Comparison of ENCODE assay signal across 9 cellular contexts in the genomic region with DNA sequence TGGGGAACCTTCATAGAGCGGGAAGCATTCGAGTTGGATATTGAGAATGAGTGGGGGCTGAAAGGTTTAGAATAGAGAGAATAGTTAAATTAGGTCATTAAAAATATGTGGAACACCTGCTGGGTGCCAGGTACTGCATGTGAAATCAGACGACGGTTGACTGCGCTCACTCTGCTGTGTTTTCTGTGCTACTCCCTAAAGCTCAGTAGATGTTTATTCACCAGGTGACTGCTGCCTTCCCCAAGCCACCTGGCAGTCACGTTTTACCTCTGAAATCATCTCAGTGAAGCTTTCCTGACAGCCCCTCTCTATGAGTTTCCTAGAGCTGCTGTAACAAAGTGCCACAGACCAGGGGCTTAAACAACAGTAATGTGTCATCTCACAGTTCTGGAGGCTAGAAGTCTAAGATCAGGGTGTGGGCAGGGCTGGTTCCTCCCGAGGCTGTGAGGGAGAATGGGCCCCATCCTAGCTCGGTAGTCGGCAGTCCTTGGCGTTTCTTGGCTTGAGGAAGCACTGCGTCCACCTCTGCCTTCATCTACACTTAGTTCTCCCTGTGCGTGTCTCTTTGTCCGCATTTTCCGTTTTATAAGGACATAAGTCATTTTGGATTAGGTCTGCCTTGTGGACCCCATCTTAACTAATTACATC. TPM values are rescaled to one million over a fixed set of nuclear protein-coding genes. Genes with fewer than 3 reads are reported as not detected.
DNase-seq lines count a peak whose midpoint lies in the region; ATAC-seq and TF ChIP-seq lines count a peak whose summit lies in the region.
"Had no signal": no experiment of that assay in that cellular context is flagged by ENCODE, and none has a peak within 500 bp of the region (broad histone marks: within the 10 kb centered on the region; RNA-seq: fewer than 3 reads in every experiment).

No MANE protein-coding gene starts in this region.

- H3K27me3 ChIP-seq in IMR-90 (ENCODE audit: control insufficient read depth, insufficient read depth, low read length) (no peaks in the 10 kb centered on the region), mesendoderm (ENCODE audit: insufficient read depth, low read length, poor library complexity) (no peaks in the 10 kb centered on the region), suprapubic skin (no peaks in the 10 kb centered on the region)

- no peaks in the 10 kb centered on the region for H3K9me3 ChIP-seq in IMR-90 (ENCODE audit: control insufficient read depth, insufficient read depth, low read length)
- H3K9me3 ChIP-seq in suprapubic skin = no peaks in the 10 kb centered on the region

- H3K4me3 ChIP-seq in IMR-90 (ENCODE audit: insufficient read depth, low read depth, low read length) = no peak overlapping the region
- peak overlapping the region; percentile 63 for H3K4me3 ChIP-seq in coronary artery
- no peak overlapping the region for H3K4me3 ChIP-seq in mesendoderm (ENCODE audit: low read length)
- peak overlapping the region; percentile 16 for H3K4me3 ChIP-seq in suprapubic skin

- no peak for ATAC-seq in IMR-90 (ENCODE audit: low read depth)
- ATAC-seq: activated CD4-positive, alpha-beta T cell treated with anti-CD3 and anti-CD28 coated beads for 36 hours had no signal

- H4K8ac ChIP-seq in IMR-90 (ENCODE audit: low read depth in 2 of 2, low read length in 2 of 2) = no peak overlapping the region; a peak in 1 of 4 replicates
- no peak overlapping the region for H4K8ac ChIP-seq in mesendoderm (ENCODE audit: low read depth, low read length)

- H3K9ac ChIP-seq in IMR-90 (ENCODE audit: low read depth, low read length) = no peak overlapping the region
- peak overlapping the region; percentile 10 for H3K9ac ChIP-seq in mesendoderm (ENCODE audit: low read length)

- H3K4me1 ChIP-seq in IMR-90 (ENCODE audit: control insufficient read depth, insufficient read depth, low read length) (peaks cover 28% of the 10 kb centered on the region), mesendoderm (ENCODE audit: control insufficient read depth, low read depth, low read length) (peaks cover 30% of the 10 kb centered on the region), suprapubic skin (peaks cover 80% of the 10 kb centered on the region)

- TF ChIP-seq POLR2A in IMR-90 (IDR thresholded peaks at IDR 0.05; ENCODE audit: low read depth, low read length) (no peak), suprapubic skin (IDR thresholded peaks at IDR 0.05) (no peak)

- H3K14ac ChIP-seq in IMR-90 (replicated peaks; ENCODE audit: low read depth, low read length) = peak overlapping the region; percentile 34

- dilution Hi-C loops in IMR-90 (cut with HindIII; ENCODE audit: low sequenced_read_pairs, unreplicated experiment) = no loop called here

- H3K79me1 ChIP-seq in IMR-90 (ENCODE audit: low read depth in 1 of 2, low read length in 2 of 2) (peaks cover 17 to 78% of the 10 kb centered on the region in 2 experiments), mesendoderm (ENCODE audit: low read length) (peaks cover 21% of the 10 kb centered on the region)

- H3K27ac ChIP-seq in IMR-90 (ENCODE audit: insufficient read depth, low read length) (peak overlapping the region; percentile 31; the same call in 1 of the 2 replicates), coronary artery (peak overlapping the region; percentile 8 to 73), mesendoderm (ENCODE audit: low read depth, low read length) (peak overlapping the region; percentile 84), suprapubic skin (peak overlapping the region; percentile 6)

- H2BK20ac ChIP-seq in IMR-90 (ENCODE audit: low read depth, low read length) = no peak overlapping the region

- H3K4me2 ChIP-seq in IMR-90 (ENCODE audit: low read depth, low read length) (peak overlapping the region; percentile 75), mesendoderm (ENCODE audit: low read length) (no peak overlapping the region)

- H2AK5ac ChIP-seq in IMR-90 (ENCODE audit: low read depth, low read length) (peak overlapping the region; percentile 29; the same call in 1 of the 2 replicates), mesendoderm (ENCODE audit: low read length) (peak overlapping the region; percentile 25)

- H3K23ac ChIP-seq in IMR-90 (ENCODE audit: low read depth, low read length) = peak overlapping the region; percentile 55
- H3K23ac ChIP-seq in mesendoderm (ENCODE audit: low read length) = peak overlapping the region; percentile 48

- intact Hi-C loops in IMR-90 (cut with micrococcal nuclease) = no loop called here

- DNase-seq in IMR-90 = no peak
- no peak for DNase-seq in coronary artery (ENCODE audit: low spot score)
- no peak for DNase-seq in mesendoderm
- no peak for DNase-seq in suprapubic skin (ENCODE audit: low spot score in 2 of 2)
- DNase-seq in activated CD4-positive, alpha-beta T cell treated with anti-CD3 and anti-CD28 coated beads for 48 hours = no peak
- no peak for DNase-seq in globus pallidus (ENCODE audit: low spot score)
- DNase-seq in ACHN = no peak
- DNase-seq: activated CD4-positive, alpha-beta T cell treated with anti-CD3 and anti-CD28 coated beads for 36 hours; foreskin melanocyte had no signal

- peaks cover 74% of the 10 kb centered on the region for H4K20me1 ChIP-seq in IMR-90 (ENCODE audit: insufficient read depth, low read length)

- in situ Hi-C loops in IMR-90 (cut with MboI; ENCODE audit: low sequenced_read_pairs) (no loop called here), ACHN (cut with HindIII; ENCODE audit: low pct_ligation_motif_present, low pct_unique_long_range_greater_than_20kb, low sequenced_read_pairs) (no loop called here)

- no peak for TF ChIP-seq RAD21 in IMR-90 (IDR thresholded peaks at IDR 0.05; ENCODE audit: low read length)

- TF ChIP-seq CTCF in IMR-90 (conservative IDR thresholded peaks at IDR 0.05; ENCODE audit: low read depth, low read length) = no peak
- no peak for TF ChIP-seq CTCF in coronary artery (IDR thresholded peaks at IDR 0.05)
- TF ChIP-seq CTCF in suprapubic skin (IDR thresholded peaks at IDR 0.05) = no peak

- BruUV-seq in IMR-90 (replicated peaks; lab: Mats Ljungman, UMichigan) = no TSS peak

- CTCF ChIA-PET in IMR-90 (lab: Yijun Ruan, JAX) = no interaction called here

- H2BK5ac ChIP-seq in IMR-90 (ENCODE audit: low read depth, low read length, poor library complexity, severe bottlenecking) = no peak overlapping the region
- peak overlapping the region; percentile 39 for H2BK5ac ChIP-seq in mesendoderm (ENCODE audit: low read length)

- H3K4ac ChIP-seq in IMR-90 (ENCODE audit: low read depth, low read length) (0 out of 2 replicates have a peak overlapping the region, but pooled peaks have one; percentile 32), mesendoderm (ENCODE audit: low read depth, low read length) (no peak overlapping the region)

- POLR2A ChIA-PET in IMR-90 (lab: Charles Lee; ENCODE audit: unreplicated experiment) = no interaction called here

- no peak overlapping the region for H2AK9ac ChIP-seq in IMR-90 (replicated peaks; ENCODE audit: low read depth, low read length, poor library complexity)

- H3K18ac ChIP-seq in IMR-90 (ENCODE audit: low read depth, low read length) (no peak overlapping the region), mesendoderm (ENCODE audit: low read length) (peak overlapping the region; percentile 64)

- H4K91ac ChIP-seq in IMR-90 (ENCODE audit: insufficient read depth, low read depth, low read length) = no peak overlapping the region

- H3K56ac ChIP-seq in IMR-90 (ENCODE audit: extremely low read depth, insufficient read depth, low read length) (no peak overlapping the region), mesendoderm (ENCODE audit: low read length) (peak overlapping the region; percentile 58)

- 87% methylated on average over 5 of the region's 14 CpGs; no CpG with 5 or more reads in 1 of the 2 experiments for WGBS in IMR-90 (ENCODE audit: extremely low coverage in 2 of 2, insufficient read length in 1 of 2), 2 experiments
- WGBS in mesendoderm (ENCODE audit: extremely low coverage, insufficient coverage, low lambda C conversion rate) = 100% methylated on average over 1 of the region's 14 CpGs
- WGBS in suprapubic skin = 85% methylated on average over 14 of the region's 14 CpGs

- H4K5ac ChIP-seq in IMR-90 (ENCODE audit: low read depth, low read length) = no peak overlapping the region
- no peak overlapping the region for H4K5ac ChIP-seq in mesendoderm (ENCODE audit: low read length)

- H2AFZ ChIP-seq in IMR-90 (replicated peaks; ENCODE audit: low read length, poor library complexity) = no peak overlapping the region

- H2BK120ac ChIP-seq in IMR-90 (ENCODE audit: low read depth, low read length) (no peak overlapping the region), mesendoderm (ENCODE audit: low read depth, low read length) (no peak overlapping the region)

- peaks cover 63% of the 10 kb centered on the region for H3K79me2 ChIP-seq in mesendoderm (ENCODE audit: control insufficient read depth, insufficient read depth, low read length)

- H3K36me3 ChIP-seq in IMR-90 (ENCODE audit: control insufficient read depth, insufficient read depth, low read length) (peaks cover 2% of the 10 kb centered on the region; the same call in 1 of the 2 replicates), mesendoderm (ENCODE audit: control insufficient read depth, insufficient read depth, low read length) (no peaks in the 10 kb centered on the region), suprapubic skin (peaks cover 4% of the 10 kb centered on the region)

- H3K9me1 ChIP-seq in IMR-90 (ENCODE audit: insufficient read depth, low read length) = peaks cover 24% of the 10 kb centered on the region

- H2BK15ac ChIP-seq in IMR-90 (ENCODE audit: low read depth, low read length) (0 out of 3 replicates have a peak overlapping the region, but pooled peaks have one; percentile 16), mesendoderm (replicated peaks; ENCODE audit: low read depth) (no peak overlapping the region)

- TF ChIP-seq EP300 in suprapubic skin (IDR thresholded peaks at IDR 0.05) = no peak

TF ChIP-seq in IMR-90, 13 proteins besides CTCF, POLR2A, EP300 and RAD21:
- no peak for TF ChIP-seq SMC3 (IDR thresholded peaks at IDR 0.05; ENCODE audit: low read depth, low read length)
- TF ChIP-seq BHLHE40 (IDR thresholded peaks at IDR 0.05; ENCODE audit: low read depth, low read length) = no peak
- TF ChIP-seq RCOR1 (IDR thresholded peaks at IDR 0.05; ENCODE audit: insufficient replicate concordance, low read length) = no peak
- TF ChIP-seq CEBPB (IDR thresholded peaks at IDR 0.05; ENCODE audit: low read depth, low read length) = no peak
- TF ChIP-seq FOS (IDR thresholded peaks at IDR 0.05; ENCODE audit: low read depth, low read length) = no peak
- no peak for TF ChIP-seq CHD1 (IDR thresholded peaks at IDR 0.05; ENCODE audit: low read depth, low read length)
- TF ChIP-seq MAZ (IDR thresholded peaks at IDR 0.05; ENCODE audit: borderline replicate concordance, low read depth, low read length) = no peak

RNA-seq across cellular contexts. Expression of a gene that starts 25.3 kb away (rescaled TPM):
- total RNA-seq in IMR-90 (2012; rRNA removed) = 117 and 122 TPM in 2 replicates
- polyA plus RNA-seq in IMR-90 (2012; rRNA removed) = 190 and 215 TPM in 2 replicates
- 170 and 354 TPM in 2 replicates for polyA plus RNA-seq in IMR-90 (2012; cell fraction: cytosol; rRNA removed)
- polyA plus RNA-seq in IMR-90 (2012; cell fraction: nucleus; rRNA removed; ENCODE audit: low replicate concordance) = 291 and 369 TPM in 2 replicates
- polyA plus RNA-seq in mesendoderm (2013, experiment 1 of 2) = 202 TPM
- 195 TPM for polyA plus RNA-seq in mesendoderm (2013, experiment 2 of 2)
- total RNA-seq in suprapubic skin = 100 to 1,000 TPM; 122 to 299 (median 196) TPM

Comparison
In these comparisons a context has a peak if more than half of its experiments do, and no peak if none do; other contexts are left out.
1. H3K27ac ChIP-seq: peak in every context shown above with its lines; median percentile 84 in mesendoderm; 40 in coronary artery; 31 in IMR-90; 6 in suprapubic skin.
2. H3K4me3 ChIP-seq: peak in coronary artery (single experiment) and suprapubic skin (single experiment); none in IMR-90 (single experiment) and mesendoderm (single experiment).